In genomic region chr1:165463978-165464377, GRCh38 we compare ENCODE assay signal across 16 cellular contexts. TPM values are rescaled to one million over a fixed set of nuclear protein-coding genes. Genes with fewer than 3 reads are reported as not detected.
DNase-seq lines count a peak whose midpoint lies in the region; ATAC-seq and TF ChIP-seq lines count a peak whose summit lies in the region.
"Had no signal": no experiment of that assay in that cellular context is flagged by ENCODE, and none has a peak within 500 bp of the region (broad histone marks: within the 10 kb centered on the region; RNA-seq: fewer than 3 reads in every experiment).

No MANE protein-coding gene starts in this region.

- no peaks in the 10 kb centered on the region for H3K27me3 ChIP-seq in GM23338 (ENCODE audit: insufficient read depth)
- H3K27me3 ChIP-seq in endodermal cell (ENCODE audit: control insufficient read depth, insufficient read depth, low read length, poor library complexity, severe bottlenecking): no peaks in the 10 kb centered on the region
- H3K27me3 ChIP-seq: BLaER1 treated with 17β-estradiol and CSF1 and Interleukin-3, amounts not matched to agents 10 nM and 100 nM had no signal

- H3K36me3 Mint-ChIP-seq in GM23338 (ENCODE audit: low read depth) (no peaks in the 10 kb centered on the region), endodermal cell (ENCODE audit: low read depth) (no peaks in the 10 kb centered on the region), glutamatergic neuron (ENCODE audit: unreplicated experiment) (peaks cover 6% of the 10 kb centered on the region)
- H3K36me3 Mint-ChIP-seq: CD4-positive, CD25-positive, alpha-beta regulatory T cell had no signal

- H3K36me3 ChIP-seq in GM23338 (ENCODE audit: insufficient read depth) (no peaks in the 10 kb centered on the region), endodermal cell (ENCODE audit: control insufficient read depth, insufficient read depth, low read length) (no peaks in the 10 kb centered on the region)
- H3K36me3 ChIP-seq: BLaER1 treated with 17β-estradiol and CSF1 and Interleukin-3, amounts not matched to agents 10 nM and 100 nM had no signal

- H3K4me3 ChIP-seq in GM23338: no peak overlapping the region
- H3K4me3 ChIP-seq in endodermal cell (ENCODE audit: low read length): no peak overlapping the region
- H3K4me3 ChIP-seq: BLaER1 treated with 17β-estradiol and CSF1 and Interleukin-3, amounts not matched to agents 10 nM and 100 nM; GM23248 had no signal

- no peak overlapping the region for H2AFZ ChIP-seq in GM23338
- H2AFZ ChIP-seq: GM23248 had no signal

- H3K4me3 Mint-ChIP-seq in GM23338: no peak overlapping the region
- H3K4me3 Mint-ChIP-seq in endodermal cell: no peak overlapping the region
- H3K4me3 Mint-ChIP-seq in glutamatergic neuron (ENCODE audit: unreplicated experiment): no peak overlapping the region
- H3K4me3 Mint-ChIP-seq: CD4-positive, CD25-positive, alpha-beta regulatory T cell had no signal

- H3K27ac ChIP-seq in GM23338 (ENCODE audit: low read depth): no peak overlapping the region
- H3K27ac ChIP-seq in endodermal cell (ENCODE audit: low read depth, low read length): no peak overlapping the region
- H3K27ac ChIP-seq: BLaER1 treated with 17β-estradiol and CSF1 and Interleukin-3, amounts not matched to agents 10 nM and 100 nM; GM23248 had no signal

- ATAC-seq in GM23338 (peak; percentile 84), HG03159 (IDR thresholded peaks at IDR 0.05; ENCODE audit: unreplicated experiment) (no peak)
- ATAC-seq: HepG2 had no signal

- DNase-seq in NCI-H510A treated with DMSO at 0.1 percent for 48 hours (lab: John Stamatoyannopoulos, UW) (peak; percentile 41), NCI-H510A (lab: John Stamatoyannopoulos, UW) (no peak), GM23338 (ENCODE audit: low spot score) (peak; percentile 17), NCI-H69 (lab: John Stamatoyannopoulos, UW) (peak; percentile 88), endodermal cell (no peak), ecto neural progenitor cell (ENCODE audit: low spot score) (no peak), glutamatergic neuron (no peak)
- DNase-seq: ACHN; CD4-positive, CD25-positive, alpha-beta regulatory T cell; DMS 273 treated with DMSO at 0.1 percent for 48 hours; GM23248; H7 had no signal

- no peaks in the 10 kb centered on the region for H3F3A ChIP-seq in GM23338 (replicated peaks; ENCODE audit: low read depth)

- H3K4me1 Mint-ChIP-seq in GM23338: peaks cover 28% of the 10 kb centered on the region
- H3K4me1 Mint-ChIP-seq in endodermal cell: peaks cover 11% of the 10 kb centered on the region
- H3K4me1 Mint-ChIP-seq in glutamatergic neuron (ENCODE audit: low read depth, unreplicated experiment): peaks cover 28% of the 10 kb centered on the region
- H3K4me1 Mint-ChIP-seq: CD4-positive, CD25-positive, alpha-beta regulatory T cell had no signal

- no peaks in the 10 kb centered on the region for H3K9me2 ChIP-seq in GM23338 (ENCODE audit: insufficient read depth)

- no peaks in the 10 kb centered on the region for H3K9me3 ChIP-seq in endodermal cell (ENCODE audit: control insufficient read depth, low read length)

- TF ChIP-seq CTCF in GM23338 (conservative IDR thresholded peaks at IDR 0.05; ENCODE audit: low read depth in 2 of 2): no peak
- TF ChIP-seq CTCF in endodermal cell (conservative IDR thresholded peaks at IDR 0.05): peak; percentile 42
- TF ChIP-seq CTCF in glutamatergic neuron (IDR thresholded peaks at IDR 0.05; ENCODE audit: partially characterized antibody, unreplicated experiment): no peak

- peaks cover 31% of the 10 kb centered on the region for H3K4me1 ChIP-seq in GM23338 (ENCODE audit: insufficient read depth)
- no peaks in the 10 kb centered on the region for H3K4me1 ChIP-seq in endodermal cell (ENCODE audit: control insufficient read depth, insufficient read depth, low read length)

- H3K9me3 Mint-ChIP-seq in GM23338 (no peaks in the 10 kb centered on the region), endodermal cell (no peaks in the 10 kb centered on the region), glutamatergic neuron (ENCODE audit: unreplicated experiment) (peaks cover 9% of the 10 kb centered on the region)

- H3K79me2 ChIP-seq in GM23338 (replicated peaks; ENCODE audit: insufficient read depth): no peaks in the 10 kb centered on the region

- 79 to 87% methylated on average over 2 to 3 of the region's 3 CpGs for WGBS in endodermal cell (ENCODE audit: insufficient coverage in 1 of 2, insufficient read length in 1 of 2), 2 experiments

- H4K20me1 ChIP-seq in GM23338 (replicated peaks; ENCODE audit: insufficient read depth): no peaks in the 10 kb centered on the region
- H4K20me1 ChIP-seq: BLaER1 treated with 17β-estradiol and CSF1 and Interleukin-3, amounts not matched to agents 10 nM and 100 nM had no signal

- H3K9ac ChIP-seq in endodermal cell (ENCODE audit: extremely low read depth, low read length, poor library complexity, severe bottlenecking): no peak overlapping the region
- H3K9ac ChIP-seq: BLaER1 treated with 17β-estradiol and CSF1 and Interleukin-3, amounts not matched to agents 10 nM and 100 nM; GM23248 had no signal

- H3K27me3 Mint-ChIP-seq in GM23338 (ENCODE audit: insufficient read depth, low read depth, poor library complexity): peaks cover 6% of the 10 kb centered on the region
- H3K27me3 Mint-ChIP-seq in endodermal cell (ENCODE audit: insufficient read depth): peaks cover 5% of the 10 kb centered on the region
- peaks cover 3% of the 10 kb centered on the region for H3K27me3 Mint-ChIP-seq in glutamatergic neuron (ENCODE audit: unreplicated experiment)

- no peak overlapping the region for H3K27ac Mint-ChIP-seq in GM23338
- H3K27ac Mint-ChIP-seq in endodermal cell: no peak overlapping the region
- no peak overlapping the region for H3K27ac Mint-ChIP-seq in glutamatergic neuron (ENCODE audit: unreplicated experiment)
- H3K27ac Mint-ChIP-seq: CD4-positive, CD25-positive, alpha-beta regulatory T cell had no signal

- no peak overlapping the region for H3K4me2 ChIP-seq in GM23338
- H3K4me2 ChIP-seq: BLaER1 treated with 17β-estradiol and CSF1 and Interleukin-3, amounts not matched to agents 10 nM and 100 nM had no signal

TF ChIP-seq in GM23338, 12 proteins besides CTCF, POLR2A, EP300 and RAD21:
- no peak for TF ChIP-seq NANOG (IDR thresholded peaks at IDR 0.05; ENCODE audit: borderline replicate concordance)

RNA-seq across cellular contexts. Expression of gene RXRG, which starts 19.1 kb away (rescaled TPM):
- total RNA-seq in GM23338 (2014; rRNA removed; shearing (Covaris generic)): not detected in 2 replicates
- polyA plus RNA-seq in GM23338 (2016; fragmentation: Nextera tagmentation; extraction: Ambion mirVana): not detected in 2 replicates
- 1 to 10 TPM; 2.5 to 9.8 TPM for total RNA-seq in endodermal cell
- 4.1 TPM for polyA plus RNA-seq in endodermal cell (2013, experiment 1 of 2)
- polyA plus RNA-seq in endodermal cell (2013, experiment 2 of 2): 6.4 TPM
- total RNA-seq in glutamatergic neuron (ENCODE audit: unreplicated experiment): 10.4 TPM
- total RNA-seq: A172; CD4-positive, CD25-positive, alpha-beta regulatory T cell; GM23248; HepG2 had no signal
- polyA plus RNA-seq: GM23248, HepG2 had no signal

Comparison
In these comparisons a context has a peak if more than half of its experiments do, and no peak if none do; other contexts are left out.
1. DNase-seq: peak in NCI-H510A treated with DMSO at 0.1 percent for 48 hours (single experiment), GM23338 (single experiment) and NCI-H69 (single experiment); none in NCI-H510A (single experiment), endodermal cell (single experiment), ecto neural progenitor cell (single experiment) and glutamatergic neuron (single experiment).